ENCODE assay signal across 12 cellular contexts in the genomic region with DNA sequence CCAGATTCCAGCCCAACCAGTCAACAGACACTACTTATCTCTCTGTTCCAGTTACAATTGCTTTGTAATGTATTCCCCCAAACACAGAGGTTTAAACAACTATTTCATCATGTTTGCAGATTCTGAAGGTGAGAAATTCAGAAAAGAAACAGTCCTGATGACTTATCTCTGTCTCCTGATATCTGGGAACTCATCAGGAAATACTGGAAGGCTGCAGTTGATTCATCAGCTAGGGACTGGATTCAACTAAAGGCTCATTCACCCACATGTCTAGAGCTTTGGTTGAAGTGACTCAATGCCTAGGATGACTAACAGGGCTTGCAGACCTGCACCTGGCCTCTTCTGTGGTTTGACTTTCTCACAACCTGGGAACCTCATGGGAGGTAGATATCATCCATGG. TPM values are rescaled to one million over a fixed set of nuclear protein-coding genes. Genes with fewer than 3 reads are reported as not detected.
DNase-seq lines count a peak whose midpoint lies in the region; ATAC-seq and TF ChIP-seq lines count a peak whose summit lies in the region.
"Had no signal": no experiment of that assay in that cellular context is flagged by ENCODE, and none has a peak within 500 bp of the region (broad histone marks: within the 10 kb centered on the region; RNA-seq: fewer than 3 reads in every experiment).

No MANE protein-coding gene starts in this region.

- no peaks in the 10 kb centered on the region; the same call in 1 of the 2 replicates for H3K4me1 ChIP-seq in IMR-90 (ENCODE audit: control insufficient read depth, insufficient read depth, low read length)
- no peaks in the 10 kb centered on the region for H3K4me1 ChIP-seq in ascending aorta

- no peak overlapping the region for H3K14ac ChIP-seq in IMR-90 (replicated peaks; ENCODE audit: low read depth, low read length)

- TF ChIP-seq CTCF in IMR-90 (conservative IDR thresholded peaks at IDR 0.05; ENCODE audit: low read depth, low read length) (no peak), cardiac fibroblast (IDR thresholded peaks at IDR 0.05; ENCODE audit: low read depth, low read length) (no peak), ascending aorta (IDR thresholded peaks at IDR 0.05) (no peak)

- no peak overlapping the region for H2BK120ac ChIP-seq in IMR-90 (ENCODE audit: low read depth, low read length)

- no peak overlapping the region for H3K18ac ChIP-seq in IMR-90 (ENCODE audit: low read depth, low read length)

- no peak overlapping the region for H2BK20ac ChIP-seq in IMR-90 (ENCODE audit: low read depth, low read length)

- POLR2A ChIA-PET in IMR-90 (lab: Charles Lee; ENCODE audit: unreplicated experiment): interaction anchor here (0.7 kb wide), 1 partner anchor 57 kb away, joined by 4 read pairs; no protein-coding TSS in a partner anchor

- intact Hi-C loops in IMR-90 (cut with micrococcal nuclease) (no loop called here), ascending aorta (cut with DNase I) (no loop called here)

- no peak overlapping the region for H3K4ac ChIP-seq in IMR-90 (ENCODE audit: low read depth, low read length)

- H3K4me3 ChIP-seq in IMR-90 (ENCODE audit: insufficient read depth, low read depth, low read length) (no peak overlapping the region), cardiac fibroblast (replicated peaks in 1 of 2; ENCODE audit: low read depth in 2 of 2, low read length in 2 of 2) (no peak overlapping the region), ascending aorta (no peak overlapping the region)

- CTCF ChIA-PET in IMR-90 (lab: Yijun Ruan, JAX): no interaction called here

- no peaks in the 10 kb centered on the region for H3K9me1 ChIP-seq in IMR-90 (ENCODE audit: insufficient read depth, low read length)

- peak; percentile 59 for ATAC-seq in IMR-90 (ENCODE audit: low read depth)
- ATAC-seq: T-cell had no signal

- H2AFZ ChIP-seq in IMR-90 (replicated peaks; ENCODE audit: low read length, poor library complexity): no peak overlapping the region

- dilution Hi-C loops in IMR-90 (cut with HindIII; ENCODE audit: low sequenced_read_pairs, unreplicated experiment): no loop called here

- no peak overlapping the region for H4K91ac ChIP-seq in IMR-90 (ENCODE audit: insufficient read depth, low read depth, low read length)

- no peak overlapping the region for H4K5ac ChIP-seq in IMR-90 (ENCODE audit: low read depth, low read length)

- no peaks in the 10 kb centered on the region for H4K20me1 ChIP-seq in IMR-90 (ENCODE audit: insufficient read depth, low read length)

- H2BK15ac ChIP-seq in IMR-90 (ENCODE audit: low read depth, low read length): no peak overlapping the region

- H3K36me3 ChIP-seq in IMR-90 (ENCODE audit: control insufficient read depth, insufficient read depth, low read length) (no peaks in the 10 kb centered on the region), ascending aorta (no peaks in the 10 kb centered on the region)

- in situ Hi-C loops in IMR-90 (cut with MboI; ENCODE audit: low sequenced_read_pairs): loop anchor here (25.0 kb wide), 1 partner anchor 983 kb away; no protein-coding TSS in a partner anchor

- H2AK9ac ChIP-seq in IMR-90 (replicated peaks; ENCODE audit: low read depth, low read length, poor library complexity): no peak overlapping the region

- H3K23ac ChIP-seq in IMR-90 (ENCODE audit: low read depth, low read length): no peak overlapping the region

- H3K27ac ChIP-seq in IMR-90 (ENCODE audit: insufficient read depth, low read length): no peak overlapping the region
- no peak overlapping the region for H3K27ac ChIP-seq in ascending aorta

- no peak overlapping the region for H3K9ac ChIP-seq in IMR-90 (ENCODE audit: low read depth, low read length)

- no TSS peak for BruUV-seq in IMR-90 (replicated peaks; lab: Mats Ljungman, UMichigan)

- H3K9me3 ChIP-seq in IMR-90 (ENCODE audit: control insufficient read depth, insufficient read depth, low read length) (no peaks in the 10 kb centered on the region), ascending aorta (no peaks in the 10 kb centered on the region)

- no peak overlapping the region for H3K56ac ChIP-seq in IMR-90 (ENCODE audit: extremely low read depth, insufficient read depth, low read length)

- no peak overlapping the region for H2BK5ac ChIP-seq in IMR-90 (ENCODE audit: low read depth, low read length, poor library complexity, severe bottlenecking)

- peak; percentile 5 for DNase-seq in activated CD4-positive, alpha-beta T cell treated with anti-CD3 and anti-CD28 coated beads for 48 hours
- no peak for DNase-seq in activated CD4-positive, alpha-beta T cell treated with anti-CD3 and anti-CD28 coated beads, Interleukin-2, amount 50 U/mL, for 4 hours
- DNase-seq in IMR-90 (peak; percentile 97), cardiac fibroblast (ENCODE audit: low read depth in 2 of 2) (peak; percentile 34 to 88), myocyte (ENCODE audit: low read depth) (peak; percentile 70), ascending aorta (ENCODE audit: low spot score in 2 of 2) (no peak), GM19240 (ENCODE audit: insufficient read length, low spot score) (no peak), NCI-H345 treated with DMSO at 0.1 percent for 48 hours (lab: John Stamatoyannopoulos, UW; ENCODE audit: unreplicated experiment) (no peak)
- DNase-seq: hypothalamus, NCI-H1417, NCI-H82, T-cell had no signal

- no peaks in the 10 kb centered on the region for H3K27me3 ChIP-seq in IMR-90 (ENCODE audit: control insufficient read depth, insufficient read depth, low read length)
- H3K27me3 ChIP-seq in ascending aorta: no peaks in the 10 kb centered on the region

- no peak for TF ChIP-seq POLR2A in IMR-90 (IDR thresholded peaks at IDR 0.05; ENCODE audit: low read depth, low read length)

- H3K79me1 ChIP-seq in IMR-90 (ENCODE audit: low read depth in 1 of 2, low read length in 2 of 2): no peaks in the 10 kb centered on the region

- no peak overlapping the region for H2AK5ac ChIP-seq in IMR-90 (ENCODE audit: low read depth, low read length)

- no peak overlapping the region for H4K8ac ChIP-seq in IMR-90 (ENCODE audit: low read depth in 2 of 2, low read length in 2 of 2)

- TF ChIP-seq RAD21 in IMR-90 (IDR thresholded peaks at IDR 0.05; ENCODE audit: low read length): no peak

- no peak overlapping the region for H3K4me2 ChIP-seq in IMR-90 (ENCODE audit: low read depth, low read length)

TF ChIP-seq in IMR-90, 13 proteins besides CTCF, POLR2A, EP300 and RAD21:
- no peak for TF ChIP-seq USF2 (IDR thresholded peaks at IDR 0.05; ENCODE audit: low read depth, low read length)
- TF ChIP-seq CEBPB (IDR thresholded peaks at IDR 0.05; ENCODE audit: low read depth, low read length): peak; percentile 74
- no peak for TF ChIP-seq MAFK (IDR thresholded peaks at IDR 0.05; ENCODE audit: low read depth, low read length)
- no peak for TF ChIP-seq RCOR1 (IDR thresholded peaks at IDR 0.05; ENCODE audit: insufficient replicate concordance, low read length)
- peak; percentile 78 for TF ChIP-seq FOS (IDR thresholded peaks at IDR 0.05; ENCODE audit: low read depth, low read length)
- TF ChIP-seq BHLHE40 (IDR thresholded peaks at IDR 0.05; ENCODE audit: low read depth, low read length): peak; percentile 57
- no peak for TF ChIP-seq MAZ (IDR thresholded peaks at IDR 0.05; ENCODE audit: borderline replicate concordance, low read depth, low read length)
- no peak for TF ChIP-seq ELK1 (IDR thresholded peaks at IDR 0.05; ENCODE audit: borderline replicate concordance, low read depth, low read length)
- no peak for TF ChIP-seq CHD1 (IDR thresholded peaks at IDR 0.05; ENCODE audit: low read depth, low read length)
- no peak for TF ChIP-seq SMC3 (IDR thresholded peaks at IDR 0.05; ENCODE audit: low read depth, low read length)

RNA-seq across cellular contexts. Expression of gene GPC6, which starts 56.6 kb away (rescaled TPM):
- total RNA-seq in IMR-90 (2012; rRNA removed) (31.4 and 39.4 TPM in 2 replicates), myocyte (20.0 and 20.1 TPM in 2 replicates), ascending aorta (23.2 TPM)
- polyA plus RNA-seq in IMR-90 (2012; rRNA removed): 14.3 and 14.9 TPM in 2 replicates
- polyA plus RNA-seq in IMR-90 (2012; cell fraction: cytosol; rRNA removed): 4.9 and 11.6 TPM in 2 replicates
- polyA plus RNA-seq in IMR-90 (2012; cell fraction: nucleus; rRNA removed; ENCODE audit: low replicate concordance): 4.4 and 7.9 TPM in 2 replicates
- 10.0 TPM for polyA plus RNA-seq in myocyte (2012)

Comparison
In these comparisons a context has a peak if more than half of its experiments do, and no peak if none do; other contexts are left out.
1. DNase-seq: peak in activated CD4-positive, alpha-beta T cell treated with anti-CD3 and anti-CD28 coated beads for 48 hours (single experiment), IMR-90 (single experiment), cardiac fibroblast (2 of 2) and myocyte (single experiment); none in activated CD4-positive, alpha-beta T cell treated with anti-CD3 and anti-CD28 coated beads, Interleukin-2, amount 50 U/mL, for 4 hours (0 of 2), ascending aorta (0 of 2), GM19240 (single experiment) and NCI-H345 treated with DMSO at 0.1 percent for 48 hours (single experiment).